In the genomic region with DNA sequence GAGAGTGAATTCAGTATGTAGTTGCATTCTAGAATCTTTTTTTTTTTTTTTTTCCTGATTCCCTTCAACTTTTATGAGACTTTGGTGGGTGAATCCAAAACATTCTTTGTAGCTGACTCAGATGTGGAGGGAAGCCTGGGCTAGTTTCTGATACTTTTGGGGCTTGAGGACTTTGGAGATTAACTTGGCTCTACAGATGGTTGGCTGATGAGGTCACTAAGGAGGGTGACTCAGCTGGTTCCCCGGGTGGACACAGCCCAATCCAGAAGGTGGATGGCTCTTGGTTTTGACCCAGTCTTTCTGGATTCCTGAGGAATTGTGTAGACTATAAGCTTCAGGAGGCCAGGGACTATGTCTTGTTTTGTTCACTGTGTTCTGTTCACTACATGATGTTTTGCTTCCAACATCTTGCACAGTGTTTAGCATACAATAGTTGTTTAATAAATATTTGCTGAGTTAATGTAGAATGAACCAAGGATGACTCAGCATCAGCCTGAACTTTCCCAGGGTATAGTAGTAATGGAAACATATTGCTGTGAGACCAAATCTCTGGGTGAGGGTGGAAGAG, we compare ENCODE assay signal across 10 cellular contexts. TPM values are rescaled to one million over a fixed set of nuclear protein-coding genes. Genes with fewer than 3 reads are reported as not detected.
DNase-seq lines count a peak whose midpoint lies in the region; ATAC-seq and TF ChIP-seq lines count a peak whose summit lies in the region.
"Had no signal": no experiment of that assay in that cellular context is flagged by ENCODE, and none has a peak within 500 bp of the region (broad histone marks: within the 10 kb centered on the region; RNA-seq: fewer than 3 reads in every experiment).

No MANE protein-coding gene starts in this region.

- H3K4me1 ChIP-seq in adrenal gland (replicated peaks in 1 of 2): no peaks in the 10 kb centered on the region
- H3K4me1 ChIP-seq in right cardiac atrium (ENCODE audit: control insufficient read depth, insufficient read depth, low read length): no peaks in the 10 kb centered on the region
- no peaks in the 10 kb centered on the region for H3K4me1 ChIP-seq in upper lobe of left lung
- peaks cover 0 to 27% (median 12%) of the 10 kb centered on the region in 4 donors for H3K4me1 ChIP-seq in stomach

- no peaks in the 10 kb centered on the region for H3K9me3 ChIP-seq in adrenal gland (replicated peaks in 1 of 3)
- no peaks in the 10 kb centered on the region for H3K9me3 ChIP-seq in right cardiac atrium (ENCODE audit: control insufficient read depth, low read length)
- H3K9me3 ChIP-seq in upper lobe of left lung: no peaks in the 10 kb centered on the region
- no peaks in the 10 kb centered on the region for H3K9me3 ChIP-seq in stomach

- 30 to 50% (median 33%) methylated on average over 1 of the region's 1 CpG for WGBS in adrenal gland, 4 donors
- WGBS in right cardiac atrium: 46% methylated on average over 1 of the region's 1 CpG
- WGBS in upper lobe of left lung, 2 donors: 33 to 50% methylated on average over 1 of the region's 1 CpG
- 25 to 42% (median 26%) methylated on average over 1 of the region's 1 CpG for WGBS in stomach, 5 donors

- intact Hi-C loops in adrenal gland (cut with DNase I) (no loop called here), right cardiac atrium (cut with DNase I) (no loop called here), stomach (cut with DNase I; ENCODE audit: low total_unique reads) (no loop called here)

- H3K27me3 ChIP-seq in adrenal gland (no peaks in the 10 kb centered on the region), right cardiac atrium (ENCODE audit: control insufficient read depth, insufficient read depth) (no peaks in the 10 kb centered on the region), upper lobe of left lung (no peaks in the 10 kb centered on the region), stomach (no peaks in the 10 kb centered on the region)

- DNase-seq in DMS 273 (lab: John Stamatoyannopoulos, UW; ENCODE audit: unreplicated experiment) (peak; percentile 55), DMS 273 treated with DMSO at 0.1 percent for 48 hours (lab: John Stamatoyannopoulos, UW) (no peak), adrenal gland (peak in 6 of 7 donors; percentile 29 to 61 (median 48)), right cardiac atrium (peak in 1 of 3 donors; percentile 34), upper lobe of left lung (peak in 1 of 2 donors; percentile 53), stomach (no peak), NCI-H345 (lab: John Stamatoyannopoulos, UW) (no peak)
- no peak for DNase-seq in activated naive CD4-positive, alpha-beta T cell treated with anti-CD3 and anti-CD28 coated beads, Interleukin-2, amount 50 U/mL, for 72 hours (ENCODE audit: low spot score in 2 of 2)
- DNase-seq: SIG-M5 had no signal

- no peaks in the 10 kb centered on the region for H3K36me3 ChIP-seq in adrenal gland (replicated peaks in 1 of 2)
- no peaks in the 10 kb centered on the region for H3K36me3 ChIP-seq in upper lobe of left lung
- no peaks in the 10 kb centered on the region for H3K36me3 ChIP-seq in stomach

- TF ChIP-seq EP300 in upper lobe of left lung (IDR thresholded peaks at IDR 0.05) (no peak), stomach (IDR thresholded peaks at IDR 0.05) (no peak)

- TF ChIP-seq POLR2A in adrenal gland (IDR thresholded peaks at IDR 0.05) (no peak), upper lobe of left lung (IDR thresholded peaks at IDR 0.05) (no peak), stomach (IDR thresholded peaks at IDR 0.05) (no peak)

- no peaks in the 10 kb centered on the region for H3K36me3 Mint-ChIP-seq in activated naive CD4-positive, alpha-beta T cell treated with anti-CD3 and anti-CD28 coated beads, Interleukin-2, amount 50 U/mL, for 72 hours

- H3K27ac Mint-ChIP-seq in activated naive CD4-positive, alpha-beta T cell treated with anti-CD3 and anti-CD28 coated beads, Interleukin-2, amount 50 U/mL, for 72 hours: no peak overlapping the region

- H3K4me3 ChIP-seq in adrenal gland (no peak overlapping the region), right cardiac atrium (ENCODE audit: low read length) (no peak overlapping the region), upper lobe of left lung (no peak overlapping the region), stomach (no peak overlapping the region)

- TF ChIP-seq CTCF in adrenal gland (IDR thresholded peaks at IDR 0.05): no peak
- TF ChIP-seq CTCF in upper lobe of left lung (IDR thresholded peaks at IDR 0.05): no peak
- no peak for TF ChIP-seq CTCF in stomach (IDR thresholded peaks at IDR 0.05)

- no peak overlapping the region for H3K27ac ChIP-seq in adrenal gland
- no peak overlapping the region for H3K27ac ChIP-seq in right cardiac atrium (ENCODE audit: low read length)
- peak overlapping the region in 1 of 4 donors; percentile 15 for H3K27ac ChIP-seq in upper lobe of left lung
- peak overlapping the region in 1 of 5 donors; percentile 17 for H3K27ac ChIP-seq in stomach
- H3K27ac ChIP-seq: 22Rv1 had no signal

- ATAC-seq in right cardiac atrium (peak; percentile 81 to 87), upper lobe of left lung (ENCODE audit: low FRiP score in 2 of 2) (peak; percentile 65 to 93)
- no peak for ATAC-seq in activated naive CD4-positive, alpha-beta T cell treated with anti-CD3 and anti-CD28 coated beads, Interleukin-2, amount 50 U/mL, for 72 hours

- H3K9me3 Mint-ChIP-seq in activated naive CD4-positive, alpha-beta T cell treated with anti-CD3 and anti-CD28 coated beads, Interleukin-2, amount 50 U/mL, for 72 hours: no peaks in the 10 kb centered on the region

RNA-seq across cellular contexts. Expression of gene LAMA3, which starts 30.5 kb away (rescaled TPM):
- total RNA-seq in adrenal gland (1 to 10 TPM; 2.8 to 7.4 (median 4.3) TPM), right cardiac atrium (1 to 10 TPM; 3.6 to 5.4 (median 4.5) TPM), upper lobe of left lung (100 to 1,000 TPM in 4 of 6 donors, 10 to 100 TPM in 2; 88.2 to 202 (median 141) TPM), stomach (100 to 1,000 TPM in 2 of 5 donors, 10 to 100 TPM in 3; 11.6 to 182 (median 68.5) TPM)
- polyA plus RNA-seq in adrenal gland (1 to 10 TPM; 1.6 to 4.1 (median 2.3) TPM), right cardiac atrium (1.7 TPM), stomach (10 to 100 TPM in 1 of 3 donors, 1 to 10 TPM in 2; 4.3 to 11.3 (median 9.5) TPM)
- under 1 TPM; 0.07 to 0.16 TPM for total RNA-seq in activated naive CD4-positive, alpha-beta T cell treated with anti-CD3 and anti-CD28 coated beads, Interleukin-2, amount 50 U/mL, for 72 hours

RNA-seq across cellular contexts. Expression of gene ANKRD29, which starts 57.0 kb away (rescaled TPM):
- total RNA-seq in adrenal gland (10 to 100 TPM in 4 of 8 donors, 1 to 10 TPM in 4; 5.8 to 24.9 (median 10.6) TPM), right cardiac atrium (1 to 10 TPM; 3.1 to 3.9 (median 3.4) TPM), upper lobe of left lung (100 to 1,000 TPM in 2 of 6 donors, 10 to 100 TPM in 4; 50.4 to 150 (median 85.8) TPM), stomach (100 to 1,000 TPM in 1 of 5 donors, 10 to 100 TPM in 2, 1 to 10 TPM in 2; 1.2 to 150 (median 10.1) TPM)
- polyA plus RNA-seq in adrenal gland (10 to 100 TPM in 1 of 3 donors, 1 to 10 TPM in 2; 5.3 to 20.9 (median 7.6) TPM), right cardiac atrium (3.2 TPM), stomach (10 to 100 TPM in 2 of 3 donors, 1 to 10 TPM in 1; 8.2 to 16.5 (median 13.2) TPM)
- total RNA-seq in activated naive CD4-positive, alpha-beta T cell treated with anti-CD3 and anti-CD28 coated beads, Interleukin-2, amount 50 U/mL, for 72 hours: not detected

Comparison
In these comparisons a context has a peak if more than half of its experiments do, and no peak if none do; other contexts are left out.
1. DNase-seq: peak in DMS 273 (single experiment) and adrenal gland (6 of 7); none in DMS 273 treated with DMSO at 0.1 percent for 48 hours (single experiment), activated naive CD4-positive, alpha-beta T cell treated with anti-CD3 and anti-CD28 coated beads, Interleukin-2, amount 50 U/mL, for 72 hours (0 of 2), stomach (single experiment) and NCI-H345 (single experiment).
2. ATAC-seq: peak in right cardiac atrium (2 of 2) and upper lobe of left lung (2 of 2); none in activated naive CD4-positive, alpha-beta T cell treated with anti-CD3 and anti-CD28 coated beads, Interleukin-2, amount 50 U/mL, for 72 hours (0 of 2).